Comparison of ENCODE assay signal across 14 cellular contexts in the genomic region with DNA sequence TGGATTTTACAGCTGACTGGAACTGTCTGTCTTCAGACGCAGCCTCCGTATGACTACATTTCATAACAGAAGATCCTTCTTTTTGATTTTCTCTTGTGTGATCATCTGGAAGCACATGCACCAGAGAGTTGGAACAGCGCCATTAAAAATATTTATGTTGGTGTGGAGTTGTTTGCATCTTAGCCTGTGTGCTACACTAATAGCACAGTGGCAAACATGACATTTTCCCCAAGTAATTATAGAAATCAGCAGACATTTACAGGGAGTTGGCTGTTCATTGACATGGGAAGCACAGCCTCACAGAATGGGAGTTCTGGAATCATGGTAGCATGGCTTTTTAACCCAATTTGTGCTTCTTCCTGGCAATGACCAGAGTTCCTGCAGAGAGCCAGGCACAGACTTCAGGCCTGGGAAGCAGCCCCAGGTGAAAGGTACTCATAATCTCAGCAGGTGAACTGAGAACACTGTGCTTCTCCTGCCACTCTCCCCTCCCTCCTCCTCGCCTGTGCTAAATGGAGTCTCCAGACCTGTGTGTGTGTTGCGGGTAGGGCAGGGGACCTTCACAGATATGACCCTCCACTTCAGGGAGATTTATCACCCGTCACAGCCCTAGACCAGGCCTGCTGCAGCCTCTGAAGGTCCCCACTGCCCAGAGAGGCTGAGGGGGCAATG.
DNase-seq lines count a peak whose midpoint lies in the region; ATAC-seq and TF ChIP-seq lines count a peak whose summit lies in the region.
"Had no signal": no experiment of that assay in that cellular context is flagged by ENCODE, and none has a peak within 500 bp of the region (broad histone marks: within the 10 kb centered on the region; RNA-seq: fewer than 3 reads in every experiment).

No MANE protein-coding gene starts in this region.

- H3K36me3 ChIP-seq in breast epithelium = no peaks in the 10 kb centered on the region

- H3K27me3 Mint-ChIP-seq in MCF 10A (ENCODE audit: insufficient read depth, unreplicated experiment) (peaks cover 29% of the 10 kb centered on the region), progenitor cell of endocrine pancreas (peaks cover 5% of the 10 kb centered on the region)
- H3K27me3 Mint-ChIP-seq in CD4-positive, alpha-beta T cell = no peaks in the 10 kb centered on the region
- H3K27me3 Mint-ChIP-seq: activated T-cell treated with anti-CD3 and anti-CD28 coated beads, Interleukin-2, amount 50 U/mL, for 24 hours had no signal

- no peaks in the 10 kb centered on the region for H3K9me3 ChIP-seq in breast epithelium
- H3K9me3 ChIP-seq in CD4-positive, alpha-beta T cell (ENCODE audit: control insufficient read depth, low read length) = no peaks in the 10 kb centered on the region

- intact Hi-C loops in MCF 10A (cut with micrococcal nuclease) (no loop called here), breast epithelium (cut with DNase I; ENCODE audit: low total_unique reads) (no loop called here)
- intact Hi-C loops in CD4-positive, alpha-beta T cell (cut with DNase I, micrococcal nuclease) = no loop called here

- CTCF ChIA-PET in MCF 10A (lab: Yijun Ruan, JAX) = no interaction called here
- CTCF ChIA-PET in CD4-positive, alpha-beta T cell (lab: Charles Lee) = no interaction called here

- H3K27ac ChIP-seq in breast epithelium = no peak overlapping the region
- H3K27ac ChIP-seq in CD4-positive, alpha-beta T cell (ENCODE audit: low read depth, low read length) = no peak overlapping the region
- H3K27ac ChIP-seq: hepatocyte had no signal

- H3K4me3 Mint-ChIP-seq in MCF 10A (ENCODE audit: unreplicated experiment) = no peak overlapping the region
- no peak overlapping the region for H3K4me3 Mint-ChIP-seq in progenitor cell of endocrine pancreas (ENCODE audit: low read depth)
- no peak overlapping the region for H3K4me3 Mint-ChIP-seq in CD4-positive, alpha-beta T cell
- H3K4me3 Mint-ChIP-seq: activated T-cell treated with anti-CD3 and anti-CD28 coated beads, Interleukin-2, amount 50 U/mL, for 24 hours; IgD-negative memory B cell had no signal

- in situ Hi-C loops in SK-MEL-5 (cut with HindIII; ENCODE audit: low pct_unique_long_range_greater_than_20kb, low sequenced_read_pairs) = no loop called here

- H3K27ac Mint-ChIP-seq in MCF 10A (ENCODE audit: low read depth, unreplicated experiment) = peak overlapping the region; percentile 5
- H3K27ac Mint-ChIP-seq in progenitor cell of endocrine pancreas = no peak overlapping the region
- no peak overlapping the region for H3K27ac Mint-ChIP-seq in CD4-positive, alpha-beta T cell
- H3K27ac Mint-ChIP-seq: activated T-cell treated with anti-CD3 and anti-CD28 coated beads, Interleukin-2, amount 50 U/mL, for 24 hours; IgD-negative memory B cell had no signal

- TF ChIP-seq CTCF in MCF 10A (IDR thresholded peaks at IDR 0.05; ENCODE audit: unreplicated experiment) = no peak
- TF ChIP-seq CTCF in breast epithelium (IDR thresholded peaks at IDR 0.05) = no peak
- TF ChIP-seq CTCF in fibroblast of pulmonary artery (IDR thresholded peaks at IDR 0.05; ENCODE audit: low read length, missing control alignments) = no peak
- no peak for TF ChIP-seq CTCF in progenitor cell of endocrine pancreas (IDR thresholded peaks at IDR 0.05; ENCODE audit: unreplicated experiment)
- no peak for TF ChIP-seq CTCF in CD4-positive, alpha-beta T cell (IDR thresholded peaks at IDR 0.05)

- TF ChIP-seq POLR2A in breast epithelium (IDR thresholded peaks at IDR 0.05) = no peak

- no TSS peak for BruUV-seq in MCF 10A (replicated peaks; lab: Mats Ljungman, UMichigan)

- H3K9me3 Mint-ChIP-seq in MCF 10A (ENCODE audit: unreplicated experiment) (no peaks in the 10 kb centered on the region), progenitor cell of endocrine pancreas (ENCODE audit: low read depth) (no peaks in the 10 kb centered on the region)
- no peaks in the 10 kb centered on the region for H3K9me3 Mint-ChIP-seq in CD4-positive, alpha-beta T cell
- H3K9me3 Mint-ChIP-seq: activated T-cell treated with anti-CD3 and anti-CD28 coated beads, Interleukin-2, amount 50 U/mL, for 24 hours; IgD-negative memory B cell had no signal

- H3K27me3 ChIP-seq in breast epithelium = no peaks in the 10 kb centered on the region
- no peaks in the 10 kb centered on the region for H3K27me3 ChIP-seq in CD4-positive, alpha-beta T cell (ENCODE audit: control insufficient read depth, insufficient read depth, low read length)
- H3K27me3 ChIP-seq: hepatocyte had no signal

- no peaks in the 10 kb centered on the region for H3K4me1 ChIP-seq in breast epithelium

- POLR2A ChIA-PET in MCF 10A (lab: Yijun Ruan, JAX) = interaction anchor here (0.7 to 1.2 kb wide), 2 partner anchors 22 kb away, joined by 3 read pairs; no protein-coding TSS in a partner anchor
- POLR2A ChIA-PET in CD4-positive, alpha-beta T cell (lab: Charles Lee) = no interaction called here

- peak; percentile 71 for DNase-seq in MCF 10A (ENCODE audit: unreplicated experiment)
- no peak for DNase-seq in breast epithelium (ENCODE audit: low spot score in 2 of 2)
- peak; percentile 44 for DNase-seq in SK-MEL-5 (ENCODE audit: low read depth, low spot score)
- peak; percentile 35 for DNase-seq in fibroblast of pulmonary artery (ENCODE audit: low read depth)
- DNase-seq in progenitor cell of endocrine pancreas (ENCODE audit: low spot score, unreplicated experiment) = no peak
- DNase-seq in CD4-positive, alpha-beta T cell = no peak
- DNase-seq: activated CD4-positive, alpha-beta T cell treated with anti-CD3 and anti-CD28 coated beads for 1 hour; activated T-cell treated with anti-CD3 and anti-CD28 coated beads, Interleukin-2, amount 50 U/mL, for 24 hours; NCI-H187 treated with DMSO at 0.1 percent for 48 hours; OCI-M1 had no signal

- H3K36me3 Mint-ChIP-seq in MCF 10A (ENCODE audit: insufficient read depth, unreplicated experiment) (no peaks in the 10 kb centered on the region), progenitor cell of endocrine pancreas (ENCODE audit: insufficient read depth) (no peaks in the 10 kb centered on the region)
- H3K36me3 Mint-ChIP-seq in CD4-positive, alpha-beta T cell (ENCODE audit: low read depth) = peaks cover 8% of the 10 kb centered on the region

- H3K4me1 Mint-ChIP-seq in MCF 10A (ENCODE audit: insufficient read depth, unreplicated experiment) = peaks cover 10% of the 10 kb centered on the region
- no peaks in the 10 kb centered on the region for H3K4me1 Mint-ChIP-seq in progenitor cell of endocrine pancreas (ENCODE audit: low read depth)
- peaks cover 2% of the 10 kb centered on the region for H3K4me1 Mint-ChIP-seq in CD4-positive, alpha-beta T cell (ENCODE audit: low read depth)
- H3K4me1 Mint-ChIP-seq: IgD-negative memory B cell had no signal

- H3K4me3 ChIP-seq in breast epithelium = no peak overlapping the region
- no peak overlapping the region for H3K4me3 ChIP-seq in fibroblast of pulmonary artery (replicated peaks; ENCODE audit: low read depth, low read length)
- H3K4me3 ChIP-seq: hepatocyte had no signal

- no peak for ATAC-seq in GM21717 (IDR thresholded peaks at IDR 0.05; ENCODE audit: unreplicated experiment)
- no peak for ATAC-seq in CD4-positive, alpha-beta T cell (ENCODE audit: poor library complexity)
- no peak for ATAC-seq in HG02678 (IDR thresholded peaks at IDR 0.05; ENCODE audit: unreplicated experiment)

Comparison
In these comparisons a context has a peak if more than half of its experiments do, and no peak if none do; other contexts are left out.
1. DNase-seq: peak in MCF 10A (single experiment), SK-MEL-5 (single experiment) and fibroblast of pulmonary artery (single experiment); none in breast epithelium (0 of 2), progenitor cell of endocrine pancreas (single experiment) and CD4-positive, alpha-beta T cell (0 of 10).